8 cellular contexts compared by ENCODE assay signal in genomic region chr6:18400831-18401446, GRCh38. TPM values are rescaled to one million over a fixed set of nuclear protein-coding genes. Genes with fewer than 3 reads are reported as not detected.
A peak's percentile ranks its signal among the peaks of the same experiment; 100 is the strongest.
DNase-seq lines count a peak whose midpoint lies in the region; ATAC-seq and TF ChIP-seq lines count a peak whose summit lies in the region.

No MANE protein-coding gene starts in this region.

- no peaks in the 10 kb centered on the region for H3K9me3 ChIP-seq in lung (ENCODE audit: control insufficient read depth in 2 of 2, insufficient read depth in 1 of 2, low read length in 1 of 2)

- intact Hi-C loops in activated CD4-positive, alpha-beta memory T cell treated with anti-CD3 and anti-CD28 coated beads for 36 hours (cut with micrococcal nuclease) = loop anchor here (1.0 to 10.0 kb wide), 3 partner anchors 14 to 246 kb away; partner anchors contain the start of genes KDM1B, RNF144B and TPMT

- TF ChIP-seq CTCF in lung (IDR thresholded peaks at IDR 0.05; ENCODE audit: control extremely low read depth, extremely low read depth) = no peak

- ATAC-seq in HG02973 (IDR thresholded peaks at IDR 0.05; ENCODE audit: unreplicated experiment) (peak; percentile 90), lung (ENCODE audit: insufficient read depth, low FRiP score) (no peak)

- CTCF ChIA-PET in activated CD4-positive, alpha-beta memory T cell treated with anti-CD3 and anti-CD28 coated beads for 36 hours (lab: Charles Lee) = no interaction called here
- CTCF ChIA-PET in activated CD4-positive, alpha-beta memory T cell treated with anti-CD3 and anti-CD28 coated beads, Interleukin-2, amount 10 ng/mL, durations not matched to agents 7 days and 5 days (lab: Charles Lee) = no interaction called here

- peaks cover 3 to 6% of the 10 kb centered on the region in 2 donors for H3K36me3 ChIP-seq in lung (ENCODE audit: control insufficient read depth in 2 of 2, insufficient read depth in 2 of 2, low read length in 2 of 2)

- H3K27ac ChIP-seq in lung (ENCODE audit: low read depth in 1 of 2, low read length in 1 of 2) = peak overlapping the region; percentile 21 to 65

- peaks cover 11% of the 10 kb centered on the region for H3K4me1 Mint-ChIP-seq in activated CD4-positive, alpha-beta memory T cell treated with anti-CD3 and anti-CD28 coated beads for 36 hours (ENCODE audit: low read depth)
- peaks cover 12% of the 10 kb centered on the region for H3K4me1 Mint-ChIP-seq in activated CD4-positive, alpha-beta memory T cell treated with anti-CD3 and anti-CD28 coated beads, Interleukin-2, amount 10 ng/mL, durations not matched to agents 7 days and 5 days

- no peak overlapping the region for H3K4me3 ChIP-seq in lung

- POLR2A ChIA-PET in activated CD4-positive, alpha-beta memory T cell treated with anti-CD3 and anti-CD28 coated beads for 36 hours (lab: Charles Lee) = no interaction called here
- POLR2A ChIA-PET in activated CD4-positive, alpha-beta memory T cell treated with anti-CD3 and anti-CD28 coated beads, Interleukin-2, amount 10 ng/mL, durations not matched to agents 7 days and 5 days (lab: Charles Lee) = no interaction called here

- peaks cover 5% of the 10 kb centered on the region for H3K36me3 Mint-ChIP-seq in activated CD4-positive, alpha-beta memory T cell treated with anti-CD3 and anti-CD28 coated beads for 36 hours
- H3K36me3 Mint-ChIP-seq in activated CD4-positive, alpha-beta memory T cell treated with anti-CD3 and anti-CD28 coated beads, Interleukin-2, amount 10 ng/mL, durations not matched to agents 7 days and 5 days (ENCODE audit: low read depth) = no peaks in the 10 kb centered on the region

- no peak overlapping the region for H3K4me3 Mint-ChIP-seq in activated CD4-positive, alpha-beta memory T cell treated with anti-CD3 and anti-CD28 coated beads for 36 hours
- H3K4me3 Mint-ChIP-seq in activated CD4-positive, alpha-beta memory T cell treated with anti-CD3 and anti-CD28 coated beads, Interleukin-2, amount 10 ng/mL, durations not matched to agents 7 days and 5 days = no peak overlapping the region

- no peaks in the 10 kb centered on the region for H3K27me3 Mint-ChIP-seq in activated CD4-positive, alpha-beta memory T cell treated with anti-CD3 and anti-CD28 coated beads for 36 hours
- H3K27me3 Mint-ChIP-seq in activated CD4-positive, alpha-beta memory T cell treated with anti-CD3 and anti-CD28 coated beads, Interleukin-2, amount 10 ng/mL, durations not matched to agents 7 days and 5 days = no peaks in the 10 kb centered on the region

- peak overlapping the region; percentile 55 for H3K27ac Mint-ChIP-seq in activated CD4-positive, alpha-beta memory T cell treated with anti-CD3 and anti-CD28 coated beads for 36 hours
- no peak overlapping the region for H3K27ac Mint-ChIP-seq in activated CD4-positive, alpha-beta memory T cell treated with anti-CD3 and anti-CD28 coated beads, Interleukin-2, amount 10 ng/mL, durations not matched to agents 7 days and 5 days

- no peaks in the 10 kb centered on the region for H3K9me3 Mint-ChIP-seq in activated CD4-positive, alpha-beta memory T cell treated with anti-CD3 and anti-CD28 coated beads for 36 hours
- no peaks in the 10 kb centered on the region for H3K9me3 Mint-ChIP-seq in activated CD4-positive, alpha-beta memory T cell treated with anti-CD3 and anti-CD28 coated beads, Interleukin-2, amount 10 ng/mL, durations not matched to agents 7 days and 5 days

- DNase-seq in activated CD4-positive, alpha-beta memory T cell treated with anti-CD3 and anti-CD28 coated beads for 36 hours = no peak
- no peak for DNase-seq in activated CD4-positive, alpha-beta memory T cell treated with anti-CD3 and anti-CD28 coated beads, Interleukin-2, amount 10 ng/mL, durations not matched to agents 7 days and 5 days
- DNase-seq in SKM-1 (lab: John Stamatoyannopoulos, UW; ENCODE audit: unreplicated experiment) = peak; percentile 65
- DNase-seq in lung (ENCODE audit: low spot score) = no peak
- no peak for DNase-seq in H4 (ENCODE audit: low spot score)
- DNase-seq in DMS53 (lab: John Stamatoyannopoulos, UW) = no peak
- no peak for DNase-seq in nucleus accumbens (lab: John Stamatoyannopoulos, UW)

- H3K4me1 ChIP-seq in lung (ENCODE audit: control insufficient read depth in 2 of 2, insufficient read depth in 2 of 2, low read length in 2 of 2) = peaks cover 8 to 16% of the 10 kb centered on the region in 2 donors

- H3K27me3 ChIP-seq in lung (ENCODE audit: control insufficient read depth, insufficient read depth) = no peaks in the 10 kb centered on the region

- 53 to 61% methylated on average over 2 of the region's 2 CpGs for WGBS in lung, 2 donors

RNA-seq across cellular contexts. Expression of gene RNF144B, which starts 13.8 kb away (rescaled TPM):
- total RNA-seq in activated CD4-positive, alpha-beta memory T cell treated with anti-CD3 and anti-CD28 coated beads for 36 hours = 1 to 10 TPM; 2.1 to 2.9 TPM
- 1 to 10 TPM; 1.3 to 2.0 TPM for total RNA-seq in activated CD4-positive, alpha-beta memory T cell treated with anti-CD3 and anti-CD28 coated beads, Interleukin-2, amount 10 ng/mL, durations not matched to agents 7 days and 5 days
- total RNA-seq in lung = 10 to 100 TPM; 56.9 to 96.8 TPM
- polyA plus RNA-seq in lung = 10 to 100 TPM; 18.1 to 62.1 TPM
- 0.27 and 0.31 TPM in 2 replicates for total RNA-seq in H4 (2014; rRNA removed; shearing (Covaris generic))

Comparison
In these comparisons a context has a peak if more than half of its experiments do, and no peak if none do; other contexts are left out.
1. RNA of gene RNF144B, which starts 13.8 kb away (total RNA-seq): 56.9 to 96.8 TPM in lung; 2.1 to 2.9 TPM in activated CD4-positive, alpha-beta memory T cell treated with anti-CD3 and anti-CD28 coated beads for 36 hours, 1.3 to 2.0 TPM in activated CD4-positive, alpha-beta memory T cell treated with anti-CD3 and anti-CD28 coated beads, Interleukin-2, amount 10 ng/mL, durations not matched to agents 7 days and 5 days and 0.27 to 0.31 TPM in H4; every median in the first group is over 10 times any median in the second.